ENCODE assay signal across 8 cellular contexts in genomic region chr12:112107728-112108447, GRCh38. TPM values are rescaled to one million over a fixed set of nuclear protein-coding genes. Genes with fewer than 3 reads are reported as not detected.
DNase-seq lines count a peak whose midpoint lies in the region; ATAC-seq and TF ChIP-seq lines count a peak whose summit lies in the region.

No MANE protein-coding gene starts in this region.

- intact Hi-C loops in mucosa of descending colon (cut with DNase I, micrococcal nuclease) = no loop called here
- intact Hi-C loops in transverse colon (cut with DNase I; ENCODE audit: low total_unique reads) = no loop called here

- H3K9ac ChIP-seq in H9 (ENCODE audit: extremely low read depth, insufficient read length, low read length) (peak overlapping the region; percentile 92), SK-N-MC (ENCODE audit: insufficient read length) (peak overlapping the region; percentile 100), duodenal mucosa (ENCODE audit: low read depth in 1 of 2, low read length in 2 of 2) (peak overlapping the region; percentile 89 to 93)

- H3K36me3 ChIP-seq in SK-N-MC (ENCODE audit: insufficient read depth, low read length) (peaks cover 38% of the 10 kb centered on the region), duodenal mucosa (ENCODE audit: control insufficient read depth in 1 of 2, insufficient read depth in 2 of 2, low read length in 2 of 2) (peaks cover 0 to 11% of the 10 kb centered on the region in 2 donors), mucosa of descending colon (ENCODE audit: low read depth) (no peaks in the 10 kb centered on the region), transverse colon (no peaks in the 10 kb centered on the region)

- no peak overlapping the region for H2BK12ac ChIP-seq in H9 (ENCODE audit: insufficient read length, low read depth, low read length)

- H3K79me2 ChIP-seq in H9 (ENCODE audit: insufficient read depth, low read length) = peaks cover 45% of the 10 kb centered on the region

- peak overlapping the region; percentile 100 for H3K4me3 ChIP-seq in SK-N-MC
- H3K4me3 ChIP-seq in duodenal mucosa (ENCODE audit: low read depth in 1 of 2, low read length in 2 of 2) = peak overlapping the region; percentile 92 to 100
- H3K4me3 ChIP-seq in mucosa of descending colon = peak overlapping the region; percentile 72
- peak overlapping the region; percentile 67 to 94 (median 78) for H3K4me3 ChIP-seq in transverse colon

- no peak for TF ChIP-seq EP300 in transverse colon (IDR thresholded peaks at IDR 0.05; ENCODE audit: low read depth)

- no peak overlapping the region for H2BK5ac ChIP-seq in H9 (ENCODE audit: insufficient read length, low read length)

- H4K8ac ChIP-seq in H9 (replicated peaks; ENCODE audit: insufficient read length, low read depth, low read length) = no peak overlapping the region

- peak overlapping the region; percentile 87 for H3K4me2 ChIP-seq in H9 (ENCODE audit: insufficient read depth, insufficient read length, low read length)

- WGBS in H9 (ENCODE audit: extremely low coverage, insufficient read length, low lambda C conversion rate) = no CpG with 5 or more reads among the region's 23 CpGs
- 0 to 1% methylated on average over 1 to 23 of the region's 23 CpGs for WGBS in transverse colon (ENCODE audit: low coverage in 1 of 2), 2 donors

- peak; percentile 11 for ATAC-seq in mucosa of descending colon

- no peak overlapping the region for H3K56ac ChIP-seq in H9 (ENCODE audit: insufficient read length, low read depth, low read length)

- H3K9me3 Mint-ChIP-seq in H9 = no peaks in the 10 kb centered on the region

- H2BK15ac ChIP-seq in H9 (ENCODE audit: low read depth, low read length) = no peak overlapping the region

- H2AK5ac ChIP-seq in H9 (ENCODE audit: insufficient read length, low read length) = no peak overlapping the region

- H3K14ac ChIP-seq in H9 (ENCODE audit: insufficient read depth, low read length) = peak overlapping the region; percentile 72

- H2BK120ac ChIP-seq in H9 (ENCODE audit: low read depth, low read length, poor library complexity, severe bottlenecking) = no peak overlapping the region

- H3K18ac ChIP-seq in H9 (ENCODE audit: insufficient read length, low read depth, low read length) = peak overlapping the region; percentile 52

- in situ Hi-C loops in transverse colon (cut with MboI; ENCODE audit: low pct_ligation_motif_present in 1 of 4, low pct_unique_long_range_greater_than_20kb in 1 of 4, low sequenced_read_pairs in 3 of 4) = no loop called here

- H4K5ac ChIP-seq in H9 (ENCODE audit: insufficient read length, low read depth, low read length) = no peak overlapping the region

- H3K79me1 ChIP-seq in H9 (ENCODE audit: insufficient read depth, low read depth, low read length, poor library complexity, severe bottlenecking) = peaks cover 6% of the 10 kb centered on the region

- H4K91ac ChIP-seq in H9 (ENCODE audit: insufficient read length, low read depth, low read length) = no peak overlapping the region

- peak overlapping the region; percentile 46 to 99 (median 98); a peak in 6 of 7 replicates for H3K27ac Mint-ChIP-seq in H9

- peaks cover 7 to 17% (median 16%) of the 10 kb centered on the region in 3 experiments; a peak in 6 of 7 replicates for H3K36me3 Mint-ChIP-seq in H9 (ENCODE audit: insufficient read depth in 1 of 3, low read depth in 3 of 3)

- H2AFZ ChIP-seq in H9 (ENCODE audit: low read length) = no peak overlapping the region

- no peak overlapping the region for H3K23ac ChIP-seq in H9 (ENCODE audit: insufficient read length, low read depth, low read length)

- H3K4me1 ChIP-seq in H9 (ENCODE audit: insufficient read depth, low read length) (no peaks in the 10 kb centered on the region; the same call in 1 of the 2 replicates), duodenal mucosa (ENCODE audit: control insufficient read depth in 1 of 2, insufficient read depth in 2 of 2, low read length in 2 of 2) (peaks cover 21 to 24% of the 10 kb centered on the region in 2 donors), mucosa of descending colon (ENCODE audit: low read depth) (peaks cover 17% of the 10 kb centered on the region), transverse colon (peaks cover 3 to 31% (median 18%) of the 10 kb centered on the region in 4 donors)

- TF ChIP-seq CTCF in C4-2B (conservative IDR thresholded peaks at IDR 0.05) (no peak), H9 (conservative IDR thresholded peaks at IDR 0.05) (no peak), mucosa of descending colon (IDR thresholded peaks at IDR 0.05) (no peak), transverse colon (IDR thresholded peaks at IDR 0.05) (no peak)

- no peaks in the 10 kb centered on the region for H3K27me3 ChIP-seq in H9 (ENCODE audit: insufficient read depth, low read length)
- no peaks in the 10 kb centered on the region for H3K27me3 ChIP-seq in duodenal mucosa (ENCODE audit: control insufficient read depth in 1 of 2, insufficient read depth in 2 of 2, low read length in 2 of 2)
- no peaks in the 10 kb centered on the region for H3K27me3 ChIP-seq in transverse colon

- TF ChIP-seq POLR2A in transverse colon (IDR thresholded peaks at IDR 0.05) = no peak

- H3K27me3 Mint-ChIP-seq in H9 (ENCODE audit: low read depth) = no peaks in the 10 kb centered on the region

- DNase-seq in H9 (peak; percentile 41), SK-N-MC (ENCODE audit: low read depth, low spot score) (no peak), mucosa of descending colon (peak in 1 of 3 donors; percentile 46), transverse colon (peak; percentile 20), NCI-H1092 (lab: John Stamatoyannopoulos, UW) (no peak), foreskin melanocyte (no peak)

- H3K27ac ChIP-seq in C4-2B (peak overlapping the region; percentile 83), H9 (ENCODE audit: insufficient read length, low read depth, low read length) (no peak overlapping the region), SK-N-MC (peak overlapping the region; percentile 98), duodenal mucosa (ENCODE audit: low read depth, low read length) (no peak overlapping the region), transverse colon (peak overlapping the region; percentile 91 to 99 (median 94))

- H3K4me1 Mint-ChIP-seq in H9 = peaks cover 55 to 67% of the 10 kb centered on the region in 2 experiments

- H3K9me3 ChIP-seq in H9 (ENCODE audit: control insufficient read depth, low read depth, low read length) (no peaks in the 10 kb centered on the region), SK-N-MC (ENCODE audit: low read depth, low read length) (no peaks in the 10 kb centered on the region), duodenal mucosa (ENCODE audit: control insufficient read depth in 1 of 2, low read length in 2 of 2) (no peaks in the 10 kb centered on the region), mucosa of descending colon (no peaks in the 10 kb centered on the region), transverse colon (no peaks in the 10 kb centered on the region)

- no peak overlapping the region for H3K4ac ChIP-seq in H9 (ENCODE audit: low read depth, low read length)

- H3K23me2 ChIP-seq in H9 (ENCODE audit: insufficient read length, low read depth, low read length, poor library complexity, severe bottlenecking) = peaks cover 11% of the 10 kb centered on the region

- no peaks in the 10 kb centered on the region for H4K20me1 ChIP-seq in H9 (ENCODE audit: control insufficient read depth, insufficient read depth, insufficient read length)

- H3K4me3 Mint-ChIP-seq in H9 = peak overlapping the region; percentile 96 to 98

- H3T11ph ChIP-seq in H9 (ENCODE audit: low read length) = no peak overlapping the region

- H2BK20ac ChIP-seq in H9 (ENCODE audit: low read depth, low read length, poor library complexity, severe bottlenecking) = no peak overlapping the region

RNA-seq across cellular contexts. Expression of gene NAA25, which starts 0.7 kb away (rescaled TPM):
- total RNA-seq in H9 (2021) (54.3 and 57.1 TPM in 2 replicates), mucosa of descending colon (10 to 100 TPM; 16.8 to 29.2 (median 17.9) TPM), transverse colon (10 to 100 TPM in 3 of 4 donors, 1 to 10 TPM in 1; 6.7 to 63.7 (median 18.4) TPM)

RNA-seq across cellular contexts. Expression of gene TRAFD1, which starts 17.5 kb away (rescaled TPM):
- total RNA-seq in H9 (2021) = 32.0 and 32.9 TPM in 2 replicates
- total RNA-seq in mucosa of descending colon = 10 to 100 TPM; 34.0 to 59.6 (median 35.9) TPM
- total RNA-seq in transverse colon = 10 to 100 TPM; 15.3 to 36.8 (median 31.1) TPM

Comparison
In these comparisons a context has a peak if more than half of its experiments do, and no peak if none do; other contexts are left out.
1. H3K27ac ChIP-seq: peak in C4-2B (single experiment), SK-N-MC (single experiment) and transverse colon (4 of 4); none in H9 (single experiment) and duodenal mucosa (single experiment).
2. DNase-seq: peak in H9 (single experiment) and transverse colon (single experiment); none in SK-N-MC (single experiment), NCI-H1092 (single experiment) and foreskin melanocyte (single experiment).
3. Peak in every context shown above with its lines, with median percentiles within 50 percentile points of each other: H3K9ac ChIP-seq and H3K4me3 ChIP-seq.